Comparison of ENCODE assay signal across 26 cellular contexts in the genomic region with DNA sequence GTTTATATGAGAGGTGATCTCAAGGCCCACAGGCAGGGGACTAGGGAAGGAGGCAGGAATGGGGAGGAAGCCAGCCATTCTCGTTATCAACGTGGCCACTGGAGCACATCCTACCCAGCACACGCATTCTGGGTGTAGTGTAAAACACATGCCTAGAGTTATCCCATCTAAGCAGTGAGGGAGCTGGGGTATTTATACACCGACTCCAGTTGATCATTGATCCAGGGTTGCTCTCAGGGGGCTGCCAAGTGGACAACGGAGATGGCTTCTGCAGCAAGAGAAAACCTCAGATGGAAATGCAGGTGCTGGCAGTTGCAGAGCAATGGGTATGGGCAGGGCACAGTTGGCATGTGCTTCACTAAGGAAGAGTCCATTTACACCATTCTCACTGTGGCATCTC.
"Had no signal": no experiment of that assay in that cellular context is flagged by ENCODE, and none has a peak within 500 bp of the region (broad histone marks: within the 10 kb centered on the region; RNA-seq: fewer than 3 reads in every experiment).

No MANE protein-coding gene starts in this region.

- H3K27me3 ChIP-seq: brain microvascular endothelial cell, esophagus muscularis mucosa, gastrocnemius medialis had no signal

- H3K36me3 ChIP-seq: brain microvascular endothelial cell, esophagus muscularis mucosa, gastrocnemius medialis had no signal

- H3K4me1 ChIP-seq: foreskin keratinocyte, gastrocnemius medialis had no signal

- H3K9me3 ChIP-seq: esophagus muscularis mucosa, gastrocnemius medialis had no signal

- DNase-seq: activated CD4-positive, alpha-beta T cell treated with anti-CD3 and anti-CD28 coated beads for 48 hours; activated CD4-positive, alpha-beta T cell treated with anti-CD3 and anti-CD28 coated beads, Interleukin-2, amount 50 U/mL, for 1 hour; activated CD4-positive, alpha-beta T cell treated with anti-CD3 and anti-CD28 coated beads, Interleukin-2, amount 50 U/mL, for 48 hours; activated CD4-positive, CD25-positive, alpha-beta regulatory T cell; activated CD8-positive, alpha-beta memory T cell treated with anti-CD3 and anti-CD28 coated beads for 24 hours; activated CD8-positive, alpha-beta T cell treated with anti-CD3 and anti-CD28 coated beads for 36 hours; activated effector memory CD4-positive, alpha-beta T cell treated with Interleukin-2 at 50 U/mL for 16 hours; activated gamma-delta T cell treated with Interleukin-2 at 50 U/mL for 16 hours; activated naive CD4-positive, alpha-beta T cell treated with anti-CD3 and anti-CD28 coated beads, Interleukin-2, amount 50 U/mL, for 16 hours; activated naive CD4-positive, alpha-beta T cell treated with Interleukin-2 at 50 U/mL for 16 hours; activated T-cell treated with anti-CD3 and anti-CD28 coated beads, Interleukin-2, amount 50 U/mL, for 4 hours; amniotic stem cell; anterior cingulate cortex; brain microvascular endothelial cell; caudate nucleus; cortex of kidney; dermis blood vessel endothelial cell; effector CD4-positive, alpha-beta T cell; effector memory CD8-positive, alpha-beta T cell; erythroblast; foreskin keratinocyte; gastrocnemius medialis; glutamatergic neuron; T-helper 2 cell had no signal

- H3K27ac ChIP-seq: brain microvascular endothelial cell, esophagus muscularis mucosa, foreskin keratinocyte, gastrocnemius medialis had no signal

- H3K4me3 ChIP-seq: esophagus muscularis mucosa, gastrocnemius medialis had no signal

- ATAC-seq: activated CD8-positive, alpha-beta T cell treated with anti-CD3 and anti-CD28 coated beads for 36 hours; activated T-cell treated with anti-CD3 and anti-CD28 coated beads, Interleukin-2, amount 50 U/mL, for 4 hours; activated T-helper 17 cell treated with anti-CD3 and anti-CD28 coated beads, Interleukin-2, amount 50 U/mL, for 72 hours; effector memory CD8-positive, alpha-beta T cell; foreskin keratinocyte; gastrocnemius medialis had no signal
